In the genomic region with DNA sequence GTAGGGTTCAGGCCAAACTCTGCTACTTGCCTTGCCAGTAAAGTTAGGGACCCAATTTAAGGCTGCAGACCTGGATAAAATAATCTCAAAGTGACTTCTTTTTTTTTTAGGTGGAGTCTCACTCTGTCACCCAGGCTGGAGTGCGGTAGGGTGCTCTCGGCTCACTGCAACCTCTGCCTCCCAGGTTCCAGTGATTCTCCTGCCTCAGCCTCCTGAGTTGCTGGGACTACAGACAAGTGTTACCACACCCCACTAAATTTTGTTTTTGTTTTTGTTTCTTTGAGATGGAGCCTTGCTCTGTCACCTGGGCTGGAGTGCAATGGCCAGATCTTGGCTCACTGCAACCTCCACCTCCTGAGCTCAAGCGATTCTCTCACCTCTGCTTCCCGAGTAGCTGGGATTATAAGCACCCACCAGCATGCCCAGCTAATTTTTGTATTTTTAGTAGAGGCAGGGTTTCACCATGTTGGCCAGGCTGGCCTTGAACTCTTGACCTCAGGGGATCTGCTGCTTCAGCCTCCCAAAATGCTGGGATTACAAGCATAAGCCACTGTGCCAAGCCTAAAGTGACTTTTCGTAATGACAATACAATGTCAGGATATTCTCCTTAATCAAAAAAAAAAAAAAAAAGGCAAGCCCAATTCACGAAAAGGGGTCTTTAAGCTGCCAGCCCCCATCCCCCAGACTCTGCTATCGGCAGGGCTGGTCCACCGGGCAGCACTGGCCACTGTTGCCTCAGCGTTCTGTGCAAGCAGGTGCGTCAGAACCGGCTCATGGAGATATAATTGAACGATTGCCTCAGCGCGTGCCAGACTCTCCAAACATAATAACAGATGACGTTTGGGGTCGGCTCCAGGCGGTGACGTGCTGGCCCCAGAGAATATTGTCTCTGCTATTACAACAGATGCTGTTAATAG, we compare ENCODE assay signal across 8 cellular contexts. TPM values are rescaled to one million over a fixed set of nuclear protein-coding genes. Genes with fewer than 3 reads are reported as not detected.
DNase-seq lines count a peak whose midpoint lies in the region; ATAC-seq and TF ChIP-seq lines count a peak whose summit lies in the region.
"Not testable (repeated sequence)": the region's sequence is repeated elsewhere in the genome, so short reads cannot be mapped to it uniquely, and the experiment has no call there.

No MANE protein-coding gene starts in this region.

- not testable (repeated sequence) for TF ChIP-seq POLR2A in adrenal gland (IDR thresholded peaks at IDR 0.05); right lobe of liver (IDR thresholded peaks at IDR 0.05)

- H3K27ac ChIP-seq in adrenal gland = peak overlapping the region in 1 of 5 donors; percentile 44
- H3K27ac ChIP-seq in right lobe of liver = not testable (repeated sequence)

- peak overlapping the region; percentile 52 for H3K27ac Mint-ChIP-seq in stimulated activated memory B cell treated with anti-CD40 and anti-IgM and Interleukin-4, amounts not matched to agents 10 μg/mL and 1 μg/mL and 100 μg/mL, for 72 hours

- intact Hi-C loops in adrenal gland (cut with DNase I) = not testable (repeated sequence)
- intact Hi-C loops in right lobe of liver (cut with DNase I) = loop anchor here in 1 of 2 donors (10.0 kb wide), 1 partner anchor 401 kb away; the partner anchor contains the start of genes DNAH3 and LDAF1

- not testable (repeated sequence) for H3K4me3 Mint-ChIP-seq in stimulated activated memory B cell treated with anti-CD40 and anti-IgM and Interleukin-4, amounts not matched to agents 10 μg/mL and 1 μg/mL and 100 μg/mL, for 72 hours

- H3K27me3 ChIP-seq in adrenal gland, right lobe of liver: not testable (repeated sequence)

- H3K36me3 ChIP-seq in adrenal gland (replicated peaks in 1 of 2); right lobe of liver: not testable (repeated sequence)

- not testable (repeated sequence) for H3K4me3 ChIP-seq in adrenal gland, right lobe of liver

- not testable (repeated sequence) for H3K9me3 ChIP-seq in adrenal gland (replicated peaks in 1 of 3); right lobe of liver

- not testable (repeated sequence) for H3K36me3 Mint-ChIP-seq in stimulated activated memory B cell treated with anti-CD40 and anti-IgM and Interleukin-4, amounts not matched to agents 10 μg/mL and 1 μg/mL and 100 μg/mL, for 72 hours

- peak in 3 of 4 donors; percentile 12 to 66 (median 28) for ATAC-seq in right lobe of liver
- not testable (repeated sequence) for ATAC-seq in stimulated activated memory B cell treated with anti-CD40 and anti-IgM and Interleukin-4, amounts not matched to agents 10 μg/mL and 1 μg/mL and 100 μg/mL, for 72 hours

- 62 to 77% (median 74%) methylated on average over 17 to 18 of the region's 18 CpGs for WGBS in adrenal gland, 4 donors
- WGBS in right lobe of liver (ENCODE audit: insufficient coverage, low coverage, low lambda C conversion rate, missing lambda C conversion rate) = 52% methylated on average over 16 of the region's 18 CpGs

- DNase-seq in AG08395 (ENCODE audit: low spot score) = peak; percentile 73
- DNase-seq in ELR (ENCODE audit: low read depth) = peak; percentile 77
- peak; percentile 95 for DNase-seq in NCI-H1436 (lab: John Stamatoyannopoulos, UW)
- peak; percentile 6 for DNase-seq in NCI-H446 treated with DMSO at 0.1 percent for 48 hours (lab: John Stamatoyannopoulos, UW)
- DNase-seq in adrenal gland = peak in 4 of 7 donors; percentile 21 to 95 (median 48)
- peak; percentile 40 for DNase-seq in fibroblast of the conjunctiva (ENCODE audit: low read depth)
- peak in 2 of 3 donors; percentile 29 to 75 for DNase-seq in right lobe of liver

- not testable (repeated sequence) for TF ChIP-seq CTCF in adrenal gland (IDR thresholded peaks at IDR 0.05); right lobe of liver (IDR thresholded peaks at IDR 0.05)

- peaks cover 21% of the 10 kb centered on the region for H3K4me1 Mint-ChIP-seq in stimulated activated memory B cell treated with anti-CD40 and anti-IgM and Interleukin-4, amounts not matched to agents 10 μg/mL and 1 μg/mL and 100 μg/mL, for 72 hours

- H3K4me1 ChIP-seq in adrenal gland (replicated peaks in 1 of 2); right lobe of liver: not testable (repeated sequence)

- H3K27me3 Mint-ChIP-seq in stimulated activated memory B cell treated with anti-CD40 and anti-IgM and Interleukin-4, amounts not matched to agents 10 μg/mL and 1 μg/mL and 100 μg/mL, for 72 hours = not testable (repeated sequence)

- not testable (repeated sequence) for H3K9me3 Mint-ChIP-seq in stimulated activated memory B cell treated with anti-CD40 and anti-IgM and Interleukin-4, amounts not matched to agents 10 μg/mL and 1 μg/mL and 100 μg/mL, for 72 hours

RNA-seq across cellular contexts. Expression of gene METTL9, which starts 43.1 kb away (rescaled TPM):
- 100 to 1,000 TPM; 126 to 311 (median 223) TPM for total RNA-seq in adrenal gland
- 100 to 1,000 TPM in 1 of 3 donors, 10 to 100 TPM in 2; 35.7 to 129 (median 45.0) TPM for polyA plus RNA-seq in adrenal gland
- 10 to 100 TPM in 5 of 6 experiments, 1 to 10 TPM in 1; 9.6 to 29.3 (median 15.5) TPM for total RNA-seq in right lobe of liver

Comparison
In these comparisons a context has a peak if more than half of its experiments do, and no peak if none do; other contexts are left out.
1. DNase-seq: peak in every context shown above with its lines; median percentile 95 in NCI-H1436; 77 in ELR; 73 in AG08395; 52 in right lobe of liver; 48 in adrenal gland; 40 in fibroblast of the conjunctiva; 6 in NCI-H446 treated with DMSO at 0.1 percent for 48 hours.
2. RNA of gene METTL9, which starts 43.1 kb away (total RNA-seq): 126 to 311 TPM in adrenal gland; 9.6 to 29.3 TPM in right lobe of liver; every median in the first group is over 4 times any median in the second.